Comparison of ENCODE assay signal across 8 cellular contexts in the genomic region with DNA sequence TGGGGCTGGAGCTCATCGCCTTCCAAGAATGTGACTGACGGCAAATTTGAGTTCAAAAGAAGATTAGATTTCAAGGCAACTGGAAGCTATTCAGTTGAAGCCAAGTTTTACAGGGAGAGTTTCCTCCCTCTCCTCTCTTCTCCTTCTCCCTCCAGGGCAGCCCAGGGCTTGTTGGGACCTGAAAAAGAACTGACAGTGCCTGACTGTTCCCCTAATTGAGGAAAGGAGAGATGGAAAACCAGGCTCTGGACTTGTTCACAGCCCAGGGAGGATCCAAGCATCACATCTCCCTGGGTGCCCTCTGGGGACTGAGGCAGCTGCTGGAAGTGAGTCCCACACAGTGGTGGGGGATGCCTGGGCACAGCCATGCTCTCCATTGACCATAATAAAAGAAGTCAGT.
"Had no signal": no experiment of that assay in that cellular context is flagged by ENCODE, and none has a peak within 500 bp of the region (broad histone marks: within the 10 kb centered on the region; RNA-seq: fewer than 3 reads in every experiment).

No MANE protein-coding gene starts in this region.

- H3K27me3 ChIP-seq: ovary had no signal

- H3K36me3 Mint-ChIP-seq: activated naive CD8-positive, alpha-beta T cell treated with anti-CD3 and anti-CD28 coated beads for 36 hours had no signal

- H3K27ac Mint-ChIP-seq: activated CD4-positive, alpha-beta memory T cell treated with anti-CD3 and anti-CD28 coated beads, Interleukin-2, amount 10 ng/mL, durations not matched to agents 7 days and 5 days; activated naive CD8-positive, alpha-beta T cell treated with anti-CD3 and anti-CD28 coated beads for 36 hours had no signal

- H3K9me3 ChIP-seq: ovary had no signal

- H3K27ac ChIP-seq: ovary had no signal

- H3K4me1 Mint-ChIP-seq: activated CD4-positive, alpha-beta memory T cell treated with anti-CD3 and anti-CD28 coated beads, Interleukin-2, amount 10 ng/mL, durations not matched to agents 7 days and 5 days; activated naive CD8-positive, alpha-beta T cell treated with anti-CD3 and anti-CD28 coated beads for 36 hours had no signal

- H3K9me3 Mint-ChIP-seq: activated CD4-positive, alpha-beta memory T cell treated with anti-CD3 and anti-CD28 coated beads, Interleukin-2, amount 10 ng/mL, durations not matched to agents 7 days and 5 days; activated naive CD8-positive, alpha-beta T cell treated with anti-CD3 and anti-CD28 coated beads for 36 hours had no signal

- DNase-seq: activated CD4-positive, alpha-beta memory T cell treated with anti-CD3 and anti-CD28 coated beads, Interleukin-2, amount 10 ng/mL, durations not matched to agents 7 days and 5 days; activated gamma-delta T cell; activated naive CD8-positive, alpha-beta T cell treated with anti-CD3 and anti-CD28 coated beads for 36 hours; activated T-cell treated with anti-CD3 and anti-CD28 coated beads, Interleukin-2, amount 50 U/mL, for 48 hours; ovary; stimulated activated CD4-positive, alpha-beta T cell treated with anti-CD3 and anti-CD28 coated beads, Interleukin-4, amount 100 ng/mL, for 4 hours; T-helper 9 cell had no signal

- H3K4me3 Mint-ChIP-seq: activated CD4-positive, alpha-beta memory T cell treated with anti-CD3 and anti-CD28 coated beads, Interleukin-2, amount 10 ng/mL, durations not matched to agents 7 days and 5 days; activated naive CD8-positive, alpha-beta T cell treated with anti-CD3 and anti-CD28 coated beads for 36 hours had no signal

- H3K36me3 ChIP-seq: ovary had no signal

- H3K4me3 ChIP-seq: ovary, skin epidermis had no signal
